ENCODE assay signal across 19 cellular contexts in genomic region chr2:30325542-30326328, GRCh38.
DNase-seq lines count a peak whose midpoint lies in the region; ATAC-seq and TF ChIP-seq lines count a peak whose summit lies in the region.
"Had no signal": no experiment of that assay in that cellular context is flagged by ENCODE, and none has a peak within 500 bp of the region (broad histone marks: within the 10 kb centered on the region; RNA-seq: fewer than 3 reads in every experiment).

No MANE protein-coding gene starts in this region.

- CTCF ChIA-PET in activated naive CD4-positive, alpha-beta T cell treated with anti-CD3 and anti-CD28 coated beads for 36 hours (lab: Charles Lee) = interaction anchor here (0.6 to 0.8 kb wide), 4 partner anchors 9 to 330 kb away, joined by 3 to 4 read pairs (median 3); no protein-coding TSS in a partner anchor
- CTCF ChIA-PET in activated naive CD4-positive, alpha-beta T cell treated with anti-CD3 and anti-CD28 coated beads, Interleukin-2, amount 10 ng/mL, durations not matched to agents 7 days and 5 days (lab: Charles Lee) = interaction anchor here (1.0 to 1.4 kb wide), 2 partner anchors 8 to 87 kb away, joined by 3 to 4 read pairs; no protein-coding TSS in a partner anchor

- peaks cover 4% of the 10 kb centered on the region for H3K4me1 ChIP-seq in Loucy (ENCODE audit: insufficient read depth, low read length, poor library complexity, severe bottlenecking)
- H3K4me1 ChIP-seq: suprapubic skin had no signal

- H3K4me3 Mint-ChIP-seq in activated naive CD4-positive, alpha-beta T cell treated with anti-CD3 and anti-CD28 coated beads for 36 hours = no peak overlapping the region
- no peak overlapping the region for H3K4me3 Mint-ChIP-seq in activated naive CD4-positive, alpha-beta T cell treated with anti-CD3 and anti-CD28 coated beads, Interleukin-2, amount 10 ng/mL, durations not matched to agents 7 days and 5 days
- no peak overlapping the region for H3K4me3 Mint-ChIP-seq in activated naive CD8-positive, alpha-beta T cell treated with anti-CD3 and anti-CD28 coated beads, Interleukin-2, amount 50 U/mL, for 24 hours
- H3K4me3 Mint-ChIP-seq in stimulated activated naive B cell treated with anti-CD40 and anti-IgM and Interleukin-4, amounts not matched to agents 10 μg/mL and 1 μg/mL and 100 μg/mL, for 72 hours = no peak overlapping the region

- H4K20me1 ChIP-seq in Loucy (ENCODE audit: insufficient read depth, low read length, poor library complexity, severe bottlenecking) = no peaks in the 10 kb centered on the region

- H3K9me3 ChIP-seq in Loucy (ENCODE audit: insufficient read depth, low read depth, low read length) = no peaks in the 10 kb centered on the region
- H3K9me3 ChIP-seq: neutrophil, suprapubic skin had no signal

- H3K36me3 ChIP-seq in Loucy (ENCODE audit: insufficient read depth, low read length) = no peaks in the 10 kb centered on the region
- H3K36me3 ChIP-seq: neutrophil, suprapubic skin had no signal

- no peak overlapping the region for H3K9ac ChIP-seq in Loucy (ENCODE audit: low read depth, low read length, poor library complexity, severe bottlenecking)

- ATAC-seq in activated naive CD8-positive, alpha-beta T cell treated with anti-CD3 and anti-CD28 coated beads, Interleukin-2, amount 50 U/mL, for 24 hours = peak; percentile 52
- ATAC-seq in stimulated activated naive B cell treated with anti-CD40 and anti-IgM and Interleukin-4, amounts not matched to agents 10 μg/mL and 1 μg/mL and 100 μg/mL, for 72 hours (replicated peaks) = peak; percentile 85 to 88
- ATAC-seq: right cardiac atrium had no signal

- H3K36me3 Mint-ChIP-seq in activated naive CD4-positive, alpha-beta T cell treated with anti-CD3 and anti-CD28 coated beads for 36 hours (ENCODE audit: low read depth) = no peaks in the 10 kb centered on the region
- no peaks in the 10 kb centered on the region for H3K36me3 Mint-ChIP-seq in activated naive CD4-positive, alpha-beta T cell treated with anti-CD3 and anti-CD28 coated beads, Interleukin-2, amount 10 ng/mL, durations not matched to agents 7 days and 5 days
- no peaks in the 10 kb centered on the region for H3K36me3 Mint-ChIP-seq in activated naive CD8-positive, alpha-beta T cell treated with anti-CD3 and anti-CD28 coated beads, Interleukin-2, amount 50 U/mL, for 24 hours (ENCODE audit: low read depth)
- peaks cover 0 to 3% of the 10 kb centered on the region in 2 donors for H3K36me3 Mint-ChIP-seq in stimulated activated naive B cell treated with anti-CD40 and anti-IgM and Interleukin-4, amounts not matched to agents 10 μg/mL and 1 μg/mL and 100 μg/mL, for 72 hours

- H3K79me2 ChIP-seq in Loucy (ENCODE audit: insufficient read depth, low read length) = no peaks in the 10 kb centered on the region
- H3K79me2 ChIP-seq: hepatocyte had no signal

- no peaks in the 10 kb centered on the region for H3K27me3 ChIP-seq in Loucy (ENCODE audit: insufficient read depth, low read length, poor library complexity, severe bottlenecking)
- H3K27me3 ChIP-seq: hepatocyte, neutrophil, suprapubic skin had no signal

- DNase-seq in activated naive CD4-positive, alpha-beta T cell treated with anti-CD3 and anti-CD28 coated beads for 36 hours = no peak
- no peak for DNase-seq in activated naive CD4-positive, alpha-beta T cell treated with anti-CD3 and anti-CD28 coated beads, Interleukin-2, amount 10 ng/mL, durations not matched to agents 7 days and 5 days
- no peak for DNase-seq in activated naive CD8-positive, alpha-beta T cell treated with anti-CD3 and anti-CD28 coated beads, Interleukin-2, amount 50 U/mL, for 24 hours
- no peak for DNase-seq in stimulated activated naive B cell treated with anti-CD40 and anti-IgM and Interleukin-4, amounts not matched to agents 10 μg/mL and 1 μg/mL and 100 μg/mL, for 72 hours
- no peak for DNase-seq in AG08396 (ENCODE audit: low spot score)
- no peak for DNase-seq in NCI-H748 (lab: John Stamatoyannopoulos, UW; ENCODE audit: unreplicated experiment)
- no peak for DNase-seq in EL
- DNase-seq: amniotic stem cell, cerebellar nuclear complex, HCEC 1CT, kidney, mesenchymal stem cell, NCI-H2029 treated with DMSO at 0.1 percent for 48 hours, NCI-H748 treated with DMSO at 0.1 percent for 48 hours, right cardiac atrium had no signal

- H3K27me3 Mint-ChIP-seq in activated naive CD4-positive, alpha-beta T cell treated with anti-CD3 and anti-CD28 coated beads for 36 hours (ENCODE audit: low read depth) = no peaks in the 10 kb centered on the region
- H3K27me3 Mint-ChIP-seq in activated naive CD4-positive, alpha-beta T cell treated with anti-CD3 and anti-CD28 coated beads, Interleukin-2, amount 10 ng/mL, durations not matched to agents 7 days and 5 days = peaks cover 6% of the 10 kb centered on the region
- H3K27me3 Mint-ChIP-seq in activated naive CD8-positive, alpha-beta T cell treated with anti-CD3 and anti-CD28 coated beads, Interleukin-2, amount 50 U/mL, for 24 hours = no peaks in the 10 kb centered on the region
- H3K27me3 Mint-ChIP-seq in stimulated activated naive B cell treated with anti-CD40 and anti-IgM and Interleukin-4, amounts not matched to agents 10 μg/mL and 1 μg/mL and 100 μg/mL, for 72 hours = no peaks in the 10 kb centered on the region

- H3K27ac Mint-ChIP-seq in activated naive CD4-positive, alpha-beta T cell treated with anti-CD3 and anti-CD28 coated beads for 36 hours = peak overlapping the region; percentile 65
- H3K27ac Mint-ChIP-seq in activated naive CD4-positive, alpha-beta T cell treated with anti-CD3 and anti-CD28 coated beads, Interleukin-2, amount 10 ng/mL, durations not matched to agents 7 days and 5 days = no peak overlapping the region
- H3K27ac Mint-ChIP-seq in activated naive CD8-positive, alpha-beta T cell treated with anti-CD3 and anti-CD28 coated beads, Interleukin-2, amount 50 U/mL, for 24 hours = peak overlapping the region; percentile 56
- peak overlapping the region; percentile 92 for H3K27ac Mint-ChIP-seq in stimulated activated naive B cell treated with anti-CD40 and anti-IgM and Interleukin-4, amounts not matched to agents 10 μg/mL and 1 μg/mL and 100 μg/mL, for 72 hours

- no peaks in the 10 kb centered on the region for H3K9me3 Mint-ChIP-seq in activated naive CD4-positive, alpha-beta T cell treated with anti-CD3 and anti-CD28 coated beads for 36 hours
- H3K9me3 Mint-ChIP-seq in activated naive CD4-positive, alpha-beta T cell treated with anti-CD3 and anti-CD28 coated beads, Interleukin-2, amount 10 ng/mL, durations not matched to agents 7 days and 5 days = no peaks in the 10 kb centered on the region
- no peaks in the 10 kb centered on the region for H3K9me3 Mint-ChIP-seq in activated naive CD8-positive, alpha-beta T cell treated with anti-CD3 and anti-CD28 coated beads, Interleukin-2, amount 50 U/mL, for 24 hours
- peaks cover 4% of the 10 kb centered on the region in 2 donors for H3K9me3 Mint-ChIP-seq in stimulated activated naive B cell treated with anti-CD40 and anti-IgM and Interleukin-4, amounts not matched to agents 10 μg/mL and 1 μg/mL and 100 μg/mL, for 72 hours

- H3K4me3 ChIP-seq in Loucy (ENCODE audit: low read length, poor library complexity, severe bottlenecking) = no peak overlapping the region
- H3K4me3 ChIP-seq: hepatocyte, suprapubic skin had no signal

- H3F3A ChIP-seq in Loucy (ENCODE audit: low read depth) = no peaks in the 10 kb centered on the region

- H3K4me1 Mint-ChIP-seq in activated naive CD4-positive, alpha-beta T cell treated with anti-CD3 and anti-CD28 coated beads for 36 hours (ENCODE audit: low read depth) = peaks cover 24% of the 10 kb centered on the region
- peaks cover 17% of the 10 kb centered on the region for H3K4me1 Mint-ChIP-seq in activated naive CD4-positive, alpha-beta T cell treated with anti-CD3 and anti-CD28 coated beads, Interleukin-2, amount 10 ng/mL, durations not matched to agents 7 days and 5 days
- peaks cover 33% of the 10 kb centered on the region for H3K4me1 Mint-ChIP-seq in activated naive CD8-positive, alpha-beta T cell treated with anti-CD3 and anti-CD28 coated beads, Interleukin-2, amount 50 U/mL, for 24 hours
- H3K4me1 Mint-ChIP-seq in stimulated activated naive B cell treated with anti-CD40 and anti-IgM and Interleukin-4, amounts not matched to agents 10 μg/mL and 1 μg/mL and 100 μg/mL, for 72 hours = peaks cover 38 to 56% of the 10 kb centered on the region in 2 donors

- intact Hi-C loops in activated naive CD4-positive, alpha-beta T cell treated with anti-CD3 and anti-CD28 coated beads for 36 hours (cut with micrococcal nuclease) = no loop called here

- TF ChIP-seq CTCF in Loucy (conservative IDR thresholded peaks at IDR 0.05; ENCODE audit: low read length) = no peak

- no peak overlapping the region for H3K4me2 ChIP-seq in Loucy (ENCODE audit: low read depth, low read length, poor library complexity, severe bottlenecking)
- H3K4me2 ChIP-seq: hepatocyte had no signal

- peak overlapping the region; percentile 5; the same call in 1 of the 2 replicates for H2AFZ ChIP-seq in Loucy (ENCODE audit: low read length)
- H2AFZ ChIP-seq: hepatocyte had no signal

- no peaks in the 10 kb centered on the region for H3K9me2 ChIP-seq in Loucy (replicated peaks; ENCODE audit: low read depth, low read length)
